23 cellular contexts compared by ENCODE assay signal in genomic region chr14:54050759-54051158, GRCh38.
"Had no signal": no experiment of that assay in that cellular context is flagged by ENCODE, and none has a peak within 500 bp of the region (broad histone marks: within the 10 kb centered on the region; RNA-seq: fewer than 3 reads in every experiment).

No MANE protein-coding gene starts in this region.

- H3K4me3 ChIP-seq: breast epithelium, MG63, PC-9 had no signal

- DNase-seq: activated CD4-positive, alpha-beta T cell treated with anti-CD3 and anti-CD28 coated beads for 48 hours; activated CD4-positive, alpha-beta T cell treated with anti-CD3 and anti-CD28 coated beads, Interleukin-2, amount 50 U/mL, for 4 hours; activated CD4-positive, CD25-positive, alpha-beta regulatory T cell treated with anti-CD3 and anti-CD28 coated beads, Interleukin-2, amount 50 U/mL, for 72 hours; activated CD8-positive, alpha-beta memory T cell treated with anti-CD3 and anti-CD28 coated beads, Interleukin-2, amount 10 ng/mL, durations not matched to agents 7 days and 5 days; activated effector memory CD4-positive, alpha-beta T cell treated with Interleukin-2 at 50 U/mL for 16 hours; activated naive CD4-positive, alpha-beta T cell; activated T-cell treated with anti-CD3 and anti-CD28 coated beads, Interleukin-2, amount 50 U/mL, for 24 hours; aorta; caudate nucleus; KG1; MG63; NCI-H1436; NCI-H1694 treated with DMSO at 0.1 percent for 48 hours; NCI-H2029 treated with DMSO at 0.1 percent for 48 hours; NCI-H345; NCI-H510A treated with DMSO at 0.1 percent for 48 hours; PC-9; SHP77 treated with DMSO at 0.1 percent for 48 hours had no signal

- H3K4me3 Mint-ChIP-seq: activated CD8-positive, alpha-beta memory T cell treated with anti-CD3 and anti-CD28 coated beads, Interleukin-2, amount 10 ng/mL, durations not matched to agents 7 days and 5 days; activated naive CD4-positive, alpha-beta T cell treated with anti-CD3 and anti-CD28 coated beads, Interleukin-2, amount 50 U/mL, for 24 hours; activated T-cell treated with anti-CD3 and anti-CD28 coated beads, Interleukin-2, amount 50 U/mL, for 24 hours; activated T-helper 1 cell treated with anti-CD3 and anti-CD28 coated beads, Interleukin-12 subunit alpha, Interleukin-12 subunit beta, Interleukin-2, Interleukin-4 antibody, amounts not matched to agents 30 ng/mL and 10 ng/mL and 1 ng/mL, durations not matched to agents 14 hours and 24 hours and 36 hours; T-helper 1 cell treated with Interleukin-12 subunit alpha and Interleukin-12 subunit beta and Interleukin-4 antibody, amounts not matched to agents 30 μg/mL and 1 μg/mL, for 36 hours; WTC11 had no signal

- H3K4me1 ChIP-seq: breast epithelium had no signal

- H3K36me3 Mint-ChIP-seq: activated CD8-positive, alpha-beta memory T cell treated with anti-CD3 and anti-CD28 coated beads, Interleukin-2, amount 10 ng/mL, durations not matched to agents 7 days and 5 days; activated naive CD4-positive, alpha-beta T cell treated with anti-CD3 and anti-CD28 coated beads, Interleukin-2, amount 50 U/mL, for 24 hours; WTC11 had no signal

- H3K27ac Mint-ChIP-seq: activated CD8-positive, alpha-beta memory T cell treated with anti-CD3 and anti-CD28 coated beads, Interleukin-2, amount 10 ng/mL, durations not matched to agents 7 days and 5 days; activated naive CD4-positive, alpha-beta T cell treated with anti-CD3 and anti-CD28 coated beads, Interleukin-2, amount 50 U/mL, for 24 hours; activated T-cell treated with anti-CD3 and anti-CD28 coated beads, Interleukin-2, amount 50 U/mL, for 24 hours; activated T-helper 1 cell treated with anti-CD3 and anti-CD28 coated beads, Interleukin-12 subunit alpha, Interleukin-12 subunit beta, Interleukin-2, Interleukin-4 antibody, amounts not matched to agents 30 ng/mL and 10 ng/mL and 1 ng/mL, durations not matched to agents 14 hours and 24 hours and 36 hours; T-helper 1 cell treated with Interleukin-12 subunit alpha and Interleukin-12 subunit beta and Interleukin-4 antibody, amounts not matched to agents 30 μg/mL and 1 μg/mL, for 36 hours; WTC11 had no signal

- H3K27me3 ChIP-seq: breast epithelium, MG63 had no signal

- ATAC-seq: activated CD8-positive, alpha-beta memory T cell treated with anti-CD3 and anti-CD28 coated beads, Interleukin-2, amount 10 ng/mL, durations not matched to agents 7 days and 5 days; WTC11 had no signal

- H3K9me3 ChIP-seq: breast epithelium, MG63 had no signal

- H3K4me1 Mint-ChIP-seq: activated CD8-positive, alpha-beta memory T cell treated with anti-CD3 and anti-CD28 coated beads, Interleukin-2, amount 10 ng/mL, durations not matched to agents 7 days and 5 days; activated naive CD4-positive, alpha-beta T cell treated with anti-CD3 and anti-CD28 coated beads, Interleukin-2, amount 50 U/mL, for 24 hours; WTC11 had no signal

- H3K27me3 Mint-ChIP-seq: activated CD8-positive, alpha-beta memory T cell treated with anti-CD3 and anti-CD28 coated beads, Interleukin-2, amount 10 ng/mL, durations not matched to agents 7 days and 5 days; activated naive CD4-positive, alpha-beta T cell treated with anti-CD3 and anti-CD28 coated beads, Interleukin-2, amount 50 U/mL, for 24 hours; activated T-cell treated with anti-CD3 and anti-CD28 coated beads, Interleukin-2, amount 50 U/mL, for 24 hours had no signal

- H3K9me3 Mint-ChIP-seq: activated naive CD4-positive, alpha-beta T cell treated with anti-CD3 and anti-CD28 coated beads, Interleukin-2, amount 50 U/mL, for 24 hours; activated T-cell treated with anti-CD3 and anti-CD28 coated beads, Interleukin-2, amount 50 U/mL, for 24 hours; activated T-helper 1 cell treated with anti-CD3 and anti-CD28 coated beads, Interleukin-12 subunit alpha, Interleukin-12 subunit beta, Interleukin-2, Interleukin-4 antibody, amounts not matched to agents 30 ng/mL and 10 ng/mL and 1 ng/mL, durations not matched to agents 14 hours and 24 hours and 36 hours; T-helper 1 cell treated with Interleukin-12 subunit alpha and Interleukin-12 subunit beta and Interleukin-4 antibody, amounts not matched to agents 30 μg/mL and 1 μg/mL, for 36 hours; WTC11 had no signal

- H3K36me3 ChIP-seq: breast epithelium, MG63 had no signal

- H3K27ac ChIP-seq: breast epithelium, PC-9 had no signal
